In the genomic region with DNA sequence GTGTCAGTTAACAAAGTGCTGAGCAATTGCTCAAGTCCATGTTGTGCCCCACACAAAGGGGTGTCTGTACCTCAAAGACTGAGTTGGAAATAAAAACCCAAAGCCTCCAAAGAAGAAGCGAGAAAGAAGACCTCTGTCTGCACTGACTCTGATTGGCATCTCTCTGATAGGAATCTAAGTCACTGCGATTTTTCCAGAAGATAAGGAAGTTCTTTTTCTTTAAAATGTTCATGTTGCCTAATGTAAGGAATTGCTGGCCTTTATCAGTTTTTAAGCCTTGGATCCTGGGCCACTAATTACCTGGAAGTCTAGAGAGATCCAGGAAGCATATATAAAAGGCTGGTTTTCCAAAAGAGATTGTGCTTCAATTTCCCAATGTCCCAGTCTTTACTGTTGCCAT, we compare ENCODE assay signal across 1 cellular context.
TF ChIP-seq lines count a peak whose summit lies in the region.

No MANE protein-coding gene starts in this region.

TF ChIP-seq in GM23338, 12 proteins besides CTCF, POLR2A, EP300 and RAD21 (continued from another document):
- no peak for TF ChIP-seq NANOG (IDR thresholded peaks at IDR 0.05; ENCODE audit: borderline replicate concordance)
- no peak for TF ChIP-seq JUNB (IDR thresholded peaks at IDR 0.05; ENCODE audit: unreplicated experiment)
